11 cellular contexts compared by ENCODE assay signal in genomic region chr10:12699756-12700556, GRCh38.
DNase-seq lines count a peak whose midpoint lies in the region; ATAC-seq lines count a peak whose summit lies in the region.
"Had no signal": no experiment of that assay in that cellular context is flagged by ENCODE, and none has a peak within 500 bp of the region (broad histone marks: within the 10 kb centered on the region; RNA-seq: fewer than 3 reads in every experiment).

No MANE protein-coding gene starts in this region.

- H3K36me3 Mint-ChIP-seq in activated CD4-positive, alpha-beta T cell treated with anti-CD3 and anti-CD28 coated beads for 36 hours (ENCODE audit: low read depth) = peaks cover 5% of the 10 kb centered on the region
- H3K36me3 Mint-ChIP-seq in activated T-helper 2 cell treated with anti-CD3 and anti-CD28 coated beads, Interferon-gamma antibody, Interleukin-2, Interleukin-4, amounts not matched to agents 10 μg/mL and 5 μg/mL and 100 μg/mL, durations not matched to agents 14 hours and 24 hours and 36 hours (ENCODE audit: low read depth) = peaks cover 6% of the 10 kb centered on the region

- peaks cover 34% of the 10 kb centered on the region for H3K4me1 ChIP-seq in stomach smooth muscle (ENCODE audit: control insufficient read depth, insufficient read depth, low read length)

- peaks cover 50% of the 10 kb centered on the region for H3K4me1 Mint-ChIP-seq in activated CD4-positive, alpha-beta T cell treated with anti-CD3 and anti-CD28 coated beads for 36 hours
- H3K4me1 Mint-ChIP-seq in activated T-helper 2 cell treated with anti-CD3 and anti-CD28 coated beads, Interferon-gamma antibody, Interleukin-2, Interleukin-4, amounts not matched to agents 10 μg/mL and 5 μg/mL and 100 μg/mL, durations not matched to agents 14 hours and 24 hours and 36 hours (ENCODE audit: low read depth) = peaks cover 26% of the 10 kb centered on the region

- H3K27ac Mint-ChIP-seq in activated CD4-positive, alpha-beta T cell treated with anti-CD3 and anti-CD28 coated beads for 36 hours = peak overlapping the region; percentile 45
- H3K27ac Mint-ChIP-seq in activated T-helper 2 cell treated with anti-CD3 and anti-CD28 coated beads, Interferon-gamma antibody, Interleukin-2, Interleukin-4, amounts not matched to agents 10 μg/mL and 5 μg/mL and 100 μg/mL, durations not matched to agents 14 hours and 24 hours and 36 hours = peak overlapping the region; percentile 36

- POLR2A ChIA-PET in activated CD4-positive, alpha-beta T cell treated with anti-CD3 and anti-CD28 coated beads for 36 hours (lab: Charles Lee) = no interaction called here

- peak overlapping the region; percentile 80 for H3K27ac ChIP-seq in stomach smooth muscle (ENCODE audit: low read length)

- H3K9me3 ChIP-seq in stomach smooth muscle (ENCODE audit: control insufficient read depth in 2 of 2, low read length in 2 of 2) = no peaks in the 10 kb centered on the region
- H3K9me3 ChIP-seq: testis had no signal

- no peaks in the 10 kb centered on the region for H3K27me3 Mint-ChIP-seq in activated CD4-positive, alpha-beta T cell treated with anti-CD3 and anti-CD28 coated beads for 36 hours
- H3K27me3 Mint-ChIP-seq in activated T-helper 2 cell treated with anti-CD3 and anti-CD28 coated beads, Interferon-gamma antibody, Interleukin-2, Interleukin-4, amounts not matched to agents 10 μg/mL and 5 μg/mL and 100 μg/mL, durations not matched to agents 14 hours and 24 hours and 36 hours (ENCODE audit: low read depth) = no peaks in the 10 kb centered on the region

- intact Hi-C loops in activated CD4-positive, alpha-beta T cell treated with anti-CD3 and anti-CD28 coated beads for 36 hours (cut with DNase I, micrococcal nuclease) = loop anchor here in 1 of 2 experiments (10.0 kb wide), 1 partner anchor 405 kb away; the partner anchor contains the start of gene OPTN
- intact Hi-C loops in activated T-helper 2 cell treated with anti-CD3 and anti-CD28 coated beads, Interferon-gamma antibody, Interleukin-2, Interleukin-4, amounts not matched to agents 10 μg/mL and 5 μg/mL and 100 μg/mL, durations not matched to agents 14 hours and 24 hours and 36 hours (cut with micrococcal nuclease) = no loop called here

- H3K36me3 ChIP-seq in stomach smooth muscle (ENCODE audit: control insufficient read depth in 2 of 2, insufficient read depth in 2 of 2, low read length in 2 of 2) = no peaks in the 10 kb centered on the region

- no peak overlapping the region for H3K4me3 Mint-ChIP-seq in activated CD4-positive, alpha-beta T cell treated with anti-CD3 and anti-CD28 coated beads for 36 hours
- no peak overlapping the region for H3K4me3 Mint-ChIP-seq in activated T-helper 2 cell treated with anti-CD3 and anti-CD28 coated beads, Interferon-gamma antibody, Interleukin-2, Interleukin-4, amounts not matched to agents 10 μg/mL and 5 μg/mL and 100 μg/mL, durations not matched to agents 14 hours and 24 hours and 36 hours (ENCODE audit: low read depth)

- DNase-seq in activated CD4-positive, alpha-beta T cell treated with anti-CD3 and anti-CD28 coated beads for 36 hours = no peak
- no peak for DNase-seq in activated CD4-positive, alpha-beta T cell treated with anti-CD3 and anti-CD28 coated beads, Interleukin-2, amount 50 U/mL, for 1 hour
- DNase-seq in activated T-helper 2 cell treated with anti-CD3 and anti-CD28 coated beads, Interferon-gamma antibody, Interleukin-2, Interleukin-4, amounts not matched to agents 10 μg/mL and 5 μg/mL and 100 μg/mL, durations not matched to agents 14 hours and 24 hours and 36 hours (ENCODE audit: low spot score) = no peak
- no peak for DNase-seq in left lobe of liver (ENCODE audit: low spot score)
- no peak for DNase-seq in NAMALWA (ENCODE audit: low spot score)
- DNase-seq: foreskin fibroblast, NCI-H1436, testis had no signal

- CTCF ChIA-PET in activated CD4-positive, alpha-beta T cell treated with anti-CD3 and anti-CD28 coated beads for 36 hours (lab: Charles Lee) = interaction anchor here (0.6 to 2.5 kb wide), 7 partner anchors 8 to 1422 kb away, joined by 3 to 9 read pairs (median 5); no protein-coding TSS in a partner anchor

- H3K4me3 ChIP-seq in stomach smooth muscle (ENCODE audit: low read length in 2 of 2) = no peak overlapping the region
- H3K4me3 ChIP-seq: testis had no signal

- H3K9me3 Mint-ChIP-seq in activated CD4-positive, alpha-beta T cell treated with anti-CD3 and anti-CD28 coated beads for 36 hours (ENCODE audit: low read depth) = no peaks in the 10 kb centered on the region
- peaks cover 8% of the 10 kb centered on the region for H3K9me3 Mint-ChIP-seq in activated T-helper 2 cell treated with anti-CD3 and anti-CD28 coated beads, Interferon-gamma antibody, Interleukin-2, Interleukin-4, amounts not matched to agents 10 μg/mL and 5 μg/mL and 100 μg/mL, durations not matched to agents 14 hours and 24 hours and 36 hours

- no peak for ATAC-seq in activated CD4-positive, alpha-beta T cell treated with anti-CD3 and anti-CD28 coated beads for 36 hours
- ATAC-seq in left lobe of liver (peak; percentile 19), HG03108 (IDR thresholded peaks at IDR 0.05; ENCODE audit: unreplicated experiment) (no peak), HG03039 (IDR thresholded peaks at IDR 0.05; ENCODE audit: unreplicated experiment) (no peak)

- no peak overlapping the region for H3K9ac ChIP-seq in stomach smooth muscle (ENCODE audit: low read length in 2 of 2)

- H3K27me3 ChIP-seq in stomach smooth muscle (ENCODE audit: control insufficient read depth in 1 of 2, insufficient read depth in 2 of 2, low read length in 2 of 2) = no peaks in the 10 kb centered on the region
- H3K27me3 ChIP-seq: testis had no signal
